ENCODE assay signal across 10 cellular contexts in genomic region chr17:79850571-79851460, GRCh38. TPM values are rescaled to one million over a fixed set of nuclear protein-coding genes. Genes with fewer than 3 reads are reported as not detected.
A peak's percentile ranks its signal among the peaks of the same experiment; 100 is the strongest.
DNase-seq lines count a peak whose midpoint lies in the region; ATAC-seq and TF ChIP-seq lines count a peak whose summit lies in the region.
"Had no signal": no experiment of that assay in that cellular context is flagged by ENCODE, and none has a peak within 500 bp of the region (broad histone marks: within the 10 kb centered on the region; RNA-seq: fewer than 3 reads in every experiment).

No MANE protein-coding gene starts in this region.

- H3K36me3 Mint-ChIP-seq in stimulated activated memory B cell treated with anti-CD40 and anti-IgM and Interleukin-4, amounts not matched to agents 10 μg/mL and 1 μg/mL and 100 μg/mL, for 72 hours, result no peaks in the 10 kb centered on the region

- H3K4me3 Mint-ChIP-seq in stimulated activated memory B cell treated with anti-CD40 and anti-IgM and Interleukin-4, amounts not matched to agents 10 μg/mL and 1 μg/mL and 100 μg/mL, for 72 hours, result no peak overlapping the region

- TF ChIP-seq CTCF in Panc1 (IDR thresholded peaks at IDR 0.05), result no peak
- TF ChIP-seq CTCF in body of pancreas (IDR thresholded peaks at IDR 0.05), result no peak

- no peaks in the 10 kb centered on the region for H3K9me3 Mint-ChIP-seq in stimulated activated memory B cell treated with anti-CD40 and anti-IgM and Interleukin-4, amounts not matched to agents 10 μg/mL and 1 μg/mL and 100 μg/mL, for 72 hours

- H3K27ac ChIP-seq in Panc1 (ENCODE audit: low read length), result no peak overlapping the region
- peak overlapping the region; percentile 83 to 94 for H3K27ac ChIP-seq in esophagus (ENCODE audit: low read depth in 2 of 2, low read length in 1 of 2)
- peak overlapping the region in 1 of 4 donors; percentile 54 for H3K27ac ChIP-seq in body of pancreas

- ATAC-seq in Panc1 (peak; percentile 22; the same call in 1 of the 2 replicates), HG03457 (IDR thresholded peaks at IDR 0.05; ENCODE audit: unreplicated experiment) (no peak), GM18870 (IDR thresholded peaks at IDR 0.05; ENCODE audit: unreplicated experiment) (no peak), body of pancreas (no peak)
- ATAC-seq in stimulated activated memory B cell treated with anti-CD40 and anti-IgM and Interleukin-4, amounts not matched to agents 10 μg/mL and 1 μg/mL and 100 μg/mL, for 72 hours, result peak; percentile 52

- WGBS in esophagus, 2 donors, result 77% methylated on average over 18 of the region's 18 CpGs
- WGBS in body of pancreas, 2 donors, result 79 to 89% methylated on average over 11 to 18 of the region's 18 CpGs

- POLR2A ChIA-PET in Panc1 (lab: Charles Lee), result no interaction called here

- in situ Hi-C loops in Panc1 (cut with HindIII; ENCODE audit: low pct_unique_long_range_greater_than_20kb, low sequenced_read_pairs), result loop anchor here (25.0 kb wide), 1 partner anchor 136 kb away; no protein-coding TSS in a partner anchor

- H3K36me3 ChIP-seq in Panc1 (ENCODE audit: control insufficient read depth, insufficient read depth, low read length) (no peaks in the 10 kb centered on the region), esophagus (ENCODE audit: control insufficient read depth in 2 of 2, insufficient read depth in 2 of 2, low read length in 1 of 2) (no peaks in the 10 kb centered on the region), body of pancreas (replicated peaks in 1 of 2; ENCODE audit: insufficient read depth in 1 of 2, low read depth in 2 of 2) (no peaks in the 10 kb centered on the region)
- H3K36me3 ChIP-seq: pancreas had no signal

- DNase-seq in activated naive CD4-positive, alpha-beta T cell treated with Interleukin-2 at 50 U/mL for 16 hours, result peak; percentile 17
- DNase-seq in activated naive CD4-positive, alpha-beta T cell treated with anti-CD3 and anti-CD28 coated beads, Interleukin-2, amount 50 U/mL, for 16 hours, result no peak
- DNase-seq in Panc1 (ENCODE audit: low read depth, low spot score) (no peak), body of pancreas (no peak)
- DNase-seq: dermis blood vessel endothelial cell had no signal

- H3K27me3 ChIP-seq in Panc1 (ENCODE audit: control insufficient read depth, insufficient read depth, low read length) (no peaks in the 10 kb centered on the region), esophagus (ENCODE audit: control insufficient read depth in 1 of 2, insufficient read depth in 2 of 2, low read length in 2 of 2) (no peaks in the 10 kb centered on the region), body of pancreas (no peaks in the 10 kb centered on the region)
- H3K27me3 ChIP-seq: pancreas had no signal

- H3K4me1 Mint-ChIP-seq in stimulated activated memory B cell treated with anti-CD40 and anti-IgM and Interleukin-4, amounts not matched to agents 10 μg/mL and 1 μg/mL and 100 μg/mL, for 72 hours, result peaks cover 6% of the 10 kb centered on the region

- no TSS peak for BruUV-seq in Panc1 (replicated peaks; lab: Mats Ljungman, UMichigan)

- no peaks in the 10 kb centered on the region for H3K9me3 ChIP-seq in Panc1 (ENCODE audit: control insufficient read depth, insufficient read depth, low read depth, low read length)
- no peaks in the 10 kb centered on the region for H3K9me3 ChIP-seq in esophagus (ENCODE audit: control insufficient read depth in 2 of 2, insufficient read depth in 1 of 2, low read depth in 1 of 2, low read length in 1 of 2)
- no peaks in the 10 kb centered on the region for H3K9me3 ChIP-seq in body of pancreas
- H3K9me3 ChIP-seq: pancreas had no signal

- TF ChIP-seq POLR2A in body of pancreas (IDR thresholded peaks at IDR 0.05), result no peak

- H3K27ac Mint-ChIP-seq in stimulated activated memory B cell treated with anti-CD40 and anti-IgM and Interleukin-4, amounts not matched to agents 10 μg/mL and 1 μg/mL and 100 μg/mL, for 72 hours, result no peak overlapping the region

- H3K4me3 ChIP-seq in Panc1 (ENCODE audit: low read depth in 2 of 2, low read length in 2 of 2) (no peak overlapping the region), esophagus (ENCODE audit: low read depth in 1 of 2, low read length in 2 of 2) (no peak overlapping the region), body of pancreas (no peak overlapping the region)
- H3K4me3 ChIP-seq: pancreas had no signal

- intact Hi-C loops in Panc1 (cut with micrococcal nuclease; ENCODE audit: unreplicated experiment) (no loop called here), body of pancreas (cut with DNase I) (no loop called here)

- H3K4me1 ChIP-seq in Panc1 (ENCODE audit: control insufficient read depth, insufficient read depth, low read length) (no peaks in the 10 kb centered on the region), esophagus (ENCODE audit: control insufficient read depth in 2 of 2, insufficient read depth in 2 of 2, low read length in 1 of 2) (peaks cover 0 to 9% of the 10 kb centered on the region in 2 donors), body of pancreas (no peaks in the 10 kb centered on the region)
- H3K4me1 ChIP-seq: pancreas had no signal

- CTCF ChIA-PET in Panc1 (lab: Charles Lee), result no interaction called here

- peaks cover 45% of the 10 kb centered on the region for H3K27me3 Mint-ChIP-seq in stimulated activated memory B cell treated with anti-CD40 and anti-IgM and Interleukin-4, amounts not matched to agents 10 μg/mL and 1 μg/mL and 100 μg/mL, for 72 hours

RNA-seq across cellular contexts. Expression of gene CBX4, which starts 11.6 kb away (rescaled TPM):
- total RNA-seq in Panc1 (2021; ENCODE audit: unreplicated experiment) (48.6 TPM), body of pancreas (10 to 100 TPM; 15.6 to 17.8 TPM)
- 39.2 TPM for polyA plus RNA-seq in Panc1 (2012; ENCODE audit: insufficient read length)
- polyA plus RNA-seq in esophagus, result 10 to 100 TPM; 10.7 to 15.8 TPM

RNA-seq across cellular contexts. Expression of gene CBX8, which starts 53.9 kb away (rescaled TPM):
- total RNA-seq in Panc1 (2021; ENCODE audit: unreplicated experiment), result 15.3 TPM
- polyA plus RNA-seq in Panc1 (2012; ENCODE audit: insufficient read length), result 17.3 TPM
- polyA plus RNA-seq in esophagus, result 1 to 10 TPM; 2.2 to 3.2 TPM
- total RNA-seq in body of pancreas, result 1 to 10 TPM; 1.6 to 1.8 TPM

Comparison
In these comparisons a context has a peak if more than half of its experiments do, and no peak if none do; other contexts are left out.
1. ATAC-seq: peak in Panc1 (single experiment) and stimulated activated memory B cell treated with anti-CD40 and anti-IgM and Interleukin-4, amounts not matched to agents 10 μg/mL and 1 μg/mL and 100 μg/mL, for 72 hours (single experiment); none in HG03457 (single experiment), GM18870 (single experiment) and body of pancreas (single experiment).